ENCODE assay signal across 21 cellular contexts in the genomic region with DNA sequence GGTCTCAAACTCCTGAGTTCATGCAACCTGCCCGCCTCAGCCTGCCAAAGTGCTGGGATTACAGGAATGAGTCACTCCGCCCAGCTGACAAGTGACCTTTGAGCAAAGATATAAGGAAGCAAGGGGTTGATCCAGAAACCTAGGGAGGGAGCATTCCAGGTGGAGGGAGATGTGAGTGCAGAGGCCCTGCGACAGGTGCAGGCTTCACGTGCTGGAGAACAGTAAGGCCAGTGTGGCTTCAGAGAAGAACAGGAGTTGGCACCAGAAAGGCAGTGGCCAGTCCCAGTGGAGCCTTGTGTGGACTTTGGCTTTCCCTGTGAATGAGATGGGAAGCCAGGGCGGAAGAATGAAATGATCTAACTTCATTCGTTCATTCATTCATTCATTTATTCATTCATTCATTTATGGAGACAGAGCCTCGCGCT.
DNase-seq lines count a peak whose midpoint lies in the region; ATAC-seq, FAIRE-seq and TF ChIP-seq lines count a peak whose summit lies in the region.
"Had no signal": no experiment of that assay in that cellular context is flagged by ENCODE, and none has a peak within 500 bp of the region (broad histone marks: within the 10 kb centered on the region; RNA-seq: fewer than 3 reads in every experiment).

No MANE protein-coding gene starts in this region.

- no peak for FAIRE-seq in GM12878 (lab: Jason Lieb, UNC)
- FAIRE-seq: endothelial cell of umbilical vein, frontal cortex had no signal

- CTCF ChIA-PET in GM12878 (lab: Yijun Ruan, JAX) = no interaction called here

- in situ Hi-C loops in GM12878 (cut with MboI) = no loop called here

- TF ChIP-seq POLR2A in GM12878 (IDR thresholded peaks at IDR 0.05; ENCODE audit: low read depth, low read length) = no peak

- H3K9ac ChIP-seq in GM12878 (ENCODE audit: control insufficient read depth, insufficient read depth, low read length) = no peak overlapping the region
- H3K9ac ChIP-seq in liver (ENCODE audit: low read depth in 1 of 2, low read length in 2 of 2) = no peak overlapping the region

- RAD21 ChIA-PET in GM12878 (lab: Charles Lee; ENCODE audit: unreplicated experiment) = no interaction called here

- H3K9me3 ChIP-seq in GM12878 (replicated peaks; ENCODE audit: control insufficient read depth, insufficient read depth, low read length) (no peaks in the 10 kb centered on the region), liver (ENCODE audit: control insufficient read depth in 4 of 4, low read length in 3 of 4) (no peaks in the 10 kb centered on the region)
- H3K9me3 ChIP-seq: testis had no signal

- no peak overlapping the region for H3K4me2 ChIP-seq in GM12878 (ENCODE audit: control insufficient read depth, insufficient read depth)

- WGBS in GM12878 (ENCODE audit: insufficient coverage, insufficient replicate concordance, low lambda C conversion rate, missing lambda C conversion rate) = 95% methylated on average over 8 of the region's 8 CpGs
- WGBS in liver = 82% methylated on average over 8 of the region's 8 CpGs

- no peaks in the 10 kb centered on the region for H3K27me3 ChIP-seq in GM12878 (replicated peaks in 1 of 2; ENCODE audit: control insufficient read depth in 2 of 2, insufficient read depth in 2 of 2, low read length in 1 of 2)
- H3K27me3 ChIP-seq in liver (ENCODE audit: control insufficient read depth in 4 of 4, insufficient read depth in 4 of 4, low read length in 3 of 4) = no peaks in the 10 kb centered on the region
- H3K27me3 ChIP-seq: brain microvascular endothelial cell, testis had no signal

- no peaks in the 10 kb centered on the region for H3K4me1 ChIP-seq in GM12878 (ENCODE audit: control insufficient read depth, insufficient read depth, low read length)
- H3K4me1 ChIP-seq in liver (ENCODE audit: control insufficient read depth in 4 of 4, insufficient read depth in 4 of 4, low read length in 3 of 4) = peaks cover 0 to 2% (median 0%) of the 10 kb centered on the region in 4 donors

- no peak for TF ChIP-seq EP300 in GM12878 (IDR thresholded peaks at IDR 0.05; ENCODE audit: borderline replicate concordance in 1 of 2, control insufficient read depth in 1 of 2, low read depth in 2 of 2, low read length in 2 of 2)

- no peaks in the 10 kb centered on the region for H3K79me2 ChIP-seq in GM12878 (ENCODE audit: control insufficient read depth, insufficient read depth, low read length)

- intact Hi-C loops in GM12878 (cut with micrococcal nuclease; ENCODE audit: unreplicated experiment) = no loop called here

- H3K27ac ChIP-seq in GM12878 (ENCODE audit: control insufficient read depth, insufficient read depth) (no peak overlapping the region), liver (ENCODE audit: low read depth in 1 of 2, low read length in 2 of 2) (no peak overlapping the region)
- H3K27ac ChIP-seq: brain microvascular endothelial cell, SK-N-MC, testis had no signal

- TF ChIP-seq CTCF in GM12878 (IDR thresholded peaks at IDR 0.05 in 2 of 3, conservative IDR thresholded peaks at IDR 0.05 in 1 of 3; ENCODE audit: control insufficient read depth in 2 of 3, extremely low read depth in 1 of 3, insufficient read depth in 1 of 3, low read depth in 3 of 3, low read length in 3 of 3) (no peak), liver (IDR thresholded peaks at IDR 0.05; ENCODE audit: low read depth, low read length, missing input control) (no peak)

- H4K20me1 ChIP-seq in GM12878 (ENCODE audit: control insufficient read depth, insufficient read depth) = no peaks in the 10 kb centered on the region

- H3K36me3 ChIP-seq in GM12878 (ENCODE audit: control insufficient read depth in 2 of 2, insufficient read depth in 2 of 2, low read length in 1 of 2) = no peaks in the 10 kb centered on the region; a peak in 2 of 4 replicates
- H3K36me3 ChIP-seq in liver (ENCODE audit: control insufficient read depth in 4 of 4, insufficient read depth in 3 of 4, low read depth in 1 of 4, low read length in 3 of 4) = peaks cover 0 to 17% (median 12%) of the 10 kb centered on the region in 4 donors
- H3K36me3 ChIP-seq: brain microvascular endothelial cell had no signal

- BruUV-seq in GM12878 (replicated peaks; lab: Mats Ljungman, UMichigan) = no TSS peak

- TF ChIP-seq RAD21 in GM12878 (IDR thresholded peaks at IDR 0.05; ENCODE audit: insufficient read depth, low read depth, low read length) (no peak), liver (IDR thresholded peaks at IDR 0.05) (no peak)

- no peak overlapping the region for H2AFZ ChIP-seq in GM12878 (ENCODE audit: control insufficient read depth, low read depth, low read length)

- ATAC-seq in GM12878 (no peak), HG03025 (IDR thresholded peaks at IDR 0.05; ENCODE audit: low FRiP score, unreplicated experiment) (no peak)
- ATAC-seq: left cardiac atrium had no signal

- H3K4me3 ChIP-seq in GM12878 = no peak overlapping the region
- H3K4me3 ChIP-seq in liver (ENCODE audit: low read depth in 1 of 3, low read length in 3 of 3) = no peak overlapping the region
- H3K4me3 ChIP-seq: SK-N-MC, testis had no signal

- POLR2A ChIA-PET in GM12878 (lab: Charles Lee) = no interaction called here

- DNase-seq in COLO668 (lab: John Stamatoyannopoulos, UW; ENCODE audit: unreplicated experiment) (peak; percentile 39), HT1080 (ENCODE audit: low read depth) (peak; percentile 32), GM12878 (ENCODE audit: low read depth, low spot score) (no peak), amniotic stem cell (lab: John Stamatoyannopoulos, UW) (no peak), SKM-1 treated with dmso at 0.1 percent for 144 hours (lab: John Stamatoyannopoulos, UW; ENCODE audit: unreplicated experiment) (no peak)
- no peak for DNase-seq in activated effector memory CD4-positive, alpha-beta T cell treated with Interleukin-2 at 50 U/mL for 16 hours
- DNase-seq: activated CD4-positive, alpha-beta T cell treated with anti-CD3 and anti-CD28 coated beads for 1 hour; activated naive CD8-positive, alpha-beta T cell treated with anti-CD3 and anti-CD28 coated beads for 36 hours; brain microvascular endothelial cell; DMS79; left cardiac atrium; NCI-H146; NCI-H2171; NCI-H774; T-helper 9 cell; testis had no signal

- SMC1A ChIA-PET in GM12878 (lab: Charles Lee; ENCODE audit: uncharacterized antibody, unreplicated experiment) = no interaction called here

TF ChIP-seq in GM12878, 131 proteins besides CTCF, POLR2A, EP300 and RAD21 (continues in another document):
- TF ChIP-seq STAT3 (IDR thresholded peaks at IDR 0.05; ENCODE audit: low read depth, low read length) (no peak), TAF1 (IDR thresholded peaks at IDR 0.05; ENCODE audit: borderline replicate concordance, low read depth, low read length) (no peak), NR2C2 (IDR thresholded peaks at IDR 0.05; ENCODE audit: borderline replicate concordance, control insufficient read depth, insufficient read length, low read depth) (no peak), CHD2 (IDR thresholded peaks at IDR 0.05; ENCODE audit: borderline replicate concordance, low read depth, low read length) (no peak), ZNF24 (IDR thresholded peaks at IDR 0.05) (peak; percentile 72; the same call in 1 of the 2 replicates), HDGF (IDR thresholded peaks at IDR 0.05) (no peak), POLR2AphosphoS5 (IDR thresholded peaks at IDR 0.05; ENCODE audit: low read length) (no peak)

TF ChIP-seq in liver, 16 proteins besides CTCF, POLR2A, EP300 and RAD21 (continues in another document):
- no peak for TF ChIP-seq HNF4G (IDR thresholded peaks at IDR 0.05)
- TF ChIP-seq YY1 (IDR thresholded peaks at IDR 0.05) = no peak
- TF ChIP-seq EGR1 (IDR thresholded peaks at IDR 0.05; ENCODE audit: low read depth in 2 of 2) = no peak
- TF ChIP-seq, protein P1, sequence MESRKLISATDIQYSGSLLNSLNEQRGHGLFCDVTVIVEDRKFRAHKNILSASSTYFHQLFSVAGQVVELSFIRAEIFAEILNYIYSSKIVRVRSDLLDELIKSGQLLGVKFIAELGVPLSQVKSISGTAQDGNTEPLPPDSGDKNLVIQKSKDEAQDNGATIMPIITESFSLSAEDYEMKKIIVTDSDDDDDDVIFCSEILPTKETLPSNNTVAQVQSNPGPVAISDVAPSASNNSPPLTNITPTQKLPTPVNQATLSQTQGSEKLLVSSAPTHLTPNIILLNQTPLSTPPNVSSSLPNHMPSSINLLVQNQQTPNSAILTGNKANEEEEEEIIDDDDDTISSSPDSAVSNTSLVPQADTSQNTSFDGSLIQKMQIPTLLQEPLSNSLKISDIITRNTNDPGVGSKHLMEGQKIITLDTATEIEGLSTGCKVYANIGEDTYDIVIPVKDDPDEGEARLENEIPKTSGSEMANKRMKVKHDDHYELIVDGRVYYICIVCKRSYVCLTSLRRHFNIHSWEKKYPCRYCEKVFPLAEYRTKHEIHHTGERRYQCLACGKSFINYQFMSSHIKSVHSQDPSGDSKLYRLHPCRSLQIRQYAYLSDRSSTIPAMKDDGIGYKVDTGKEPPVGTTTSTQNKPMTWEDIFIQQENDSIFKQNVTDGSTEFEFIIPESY (IDR thresholded peaks at IDR 0.05) = no peak
- TF ChIP-seq, protein P2, sequence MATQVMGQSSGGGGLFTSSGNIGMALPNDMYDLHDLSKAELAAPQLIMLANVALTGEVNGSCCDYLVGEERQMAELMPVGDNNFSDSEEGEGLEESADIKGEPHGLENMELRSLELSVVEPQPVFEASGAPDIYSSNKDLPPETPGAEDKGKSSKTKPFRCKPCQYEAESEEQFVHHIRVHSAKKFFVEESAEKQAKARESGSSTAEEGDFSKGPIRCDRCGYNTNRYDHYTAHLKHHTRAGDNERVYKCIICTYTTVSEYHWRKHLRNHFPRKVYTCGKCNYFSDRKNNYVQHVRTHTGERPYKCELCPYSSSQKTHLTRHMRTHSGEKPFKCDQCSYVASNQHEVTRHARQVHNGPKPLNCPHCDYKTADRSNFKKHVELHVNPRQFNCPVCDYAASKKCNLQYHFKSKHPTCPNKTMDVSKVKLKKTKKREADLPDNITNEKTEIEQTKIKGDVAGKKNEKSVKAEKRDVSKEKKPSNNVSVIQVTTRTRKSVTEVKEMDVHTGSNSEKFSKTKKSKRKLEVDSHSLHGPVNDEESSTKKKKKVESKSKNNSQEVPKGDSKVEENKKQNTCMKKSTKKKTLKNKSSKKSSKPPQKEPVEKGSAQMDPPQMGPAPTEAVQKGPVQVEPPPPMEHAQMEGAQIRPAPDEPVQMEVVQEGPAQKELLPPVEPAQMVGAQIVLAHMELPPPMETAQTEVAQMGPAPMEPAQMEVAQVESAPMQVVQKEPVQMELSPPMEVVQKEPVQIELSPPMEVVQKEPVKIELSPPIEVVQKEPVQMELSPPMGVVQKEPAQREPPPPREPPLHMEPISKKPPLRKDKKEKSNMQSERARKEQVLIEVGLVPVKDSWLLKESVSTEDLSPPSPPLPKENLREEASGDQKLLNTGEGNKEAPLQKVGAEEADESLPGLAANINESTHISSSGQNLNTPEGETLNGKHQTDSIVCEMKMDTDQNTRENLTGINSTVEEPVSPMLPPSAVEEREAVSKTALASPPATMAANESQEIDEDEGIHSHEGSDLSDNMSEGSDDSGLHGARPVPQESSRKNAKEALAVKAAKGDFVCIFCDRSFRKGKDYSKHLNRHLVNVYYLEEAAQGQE (IDR thresholded peaks at IDR 0.05) = no peak
- TF ChIP-seq, protein P3, sequence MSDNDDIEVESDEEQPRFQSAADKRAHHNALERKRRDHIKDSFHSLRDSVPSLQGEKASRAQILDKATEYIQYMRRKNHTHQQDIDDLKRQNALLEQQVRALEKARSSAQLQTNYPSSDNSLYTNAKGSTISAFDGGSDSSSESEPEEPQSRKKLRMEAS (IDR thresholded peaks at IDR 0.05) = no peak
- no peak for TF ChIP-seq GABPA (IDR thresholded peaks at IDR 0.05 in 1 of 2, conservative IDR thresholded peaks at IDR 0.05 in 1 of 2)

Comparison
In these comparisons a context has a peak if more than half of its experiments do, and no peak if none do; other contexts are left out.
1. DNase-seq: peak in COLO668 (single experiment) and HT1080 (single experiment); none in GM12878 (single experiment), activated effector memory CD4-positive, alpha-beta T cell treated with Interleukin-2 at 50 U/mL for 16 hours (single experiment), amniotic stem cell (single experiment) and SKM-1 treated with dmso at 0.1 percent for 144 hours (single experiment).